ENCODE assay signal across 9 cellular contexts in the genomic region with DNA sequence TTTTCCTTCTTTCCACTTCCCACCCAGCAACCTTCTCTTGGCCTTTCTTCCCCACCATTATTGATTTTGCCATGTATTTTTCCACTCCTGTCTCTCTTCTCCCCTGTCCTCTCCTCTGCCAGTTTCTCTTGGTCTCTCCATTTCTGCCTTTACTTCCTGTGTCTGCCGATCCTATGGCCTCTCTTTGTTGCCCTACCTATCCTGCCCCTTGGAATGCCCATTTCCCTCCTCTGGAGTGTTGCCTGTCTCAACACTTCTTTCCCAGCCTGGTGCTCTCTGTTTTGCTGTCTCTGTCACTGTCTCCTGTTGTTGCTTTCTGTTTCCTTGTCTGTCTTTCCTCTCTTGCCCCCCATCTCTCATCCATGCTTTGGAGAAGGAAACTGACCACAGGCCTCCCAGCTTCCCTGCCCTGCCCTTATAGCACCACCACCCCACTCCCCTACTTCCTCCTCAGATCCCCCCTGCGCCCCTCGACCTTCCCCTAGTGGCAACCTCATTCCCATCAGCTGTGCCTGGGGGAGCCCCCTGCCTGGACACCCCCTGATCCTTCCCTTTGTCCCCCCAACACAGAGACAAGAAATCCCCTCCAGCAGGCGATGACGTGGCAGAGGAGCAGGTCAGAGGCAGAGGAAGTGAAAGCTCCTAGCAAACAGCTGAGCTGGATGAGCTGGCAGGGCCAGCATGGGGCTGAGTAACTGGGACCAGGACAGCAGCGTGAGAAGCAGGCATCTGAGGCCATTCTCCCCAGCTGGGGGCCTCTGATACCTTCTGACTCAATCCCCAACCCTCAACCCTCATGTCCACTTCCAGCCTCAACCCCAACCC. TPM values are rescaled to one million over a fixed set of nuclear protein-coding genes. Genes with fewer than 3 reads are reported as not detected.
DNase-seq lines count a peak whose midpoint lies in the region; TF ChIP-seq lines count a peak whose summit lies in the region.
"Had no signal": no experiment of that assay in that cellular context is flagged by ENCODE, and none has a peak within 500 bp of the region (broad histone marks: within the 10 kb centered on the region; RNA-seq: fewer than 3 reads in every experiment).

No MANE protein-coding gene starts in this region.

- no peak overlapping the region for H3K27ac Mint-ChIP-seq in activated CD4-positive, alpha-beta T cell treated with anti-CD3 and anti-CD28 coated beads, Interleukin-2, amount 10 ng/mL, durations not matched to agents 24 days and 14 days
- peak overlapping the region in 1 of 3 experiments; percentile 54; a peak in 1 of 7 replicates for H3K27ac Mint-ChIP-seq in H9
- H3K27ac Mint-ChIP-seq in neural crest cell (ENCODE audit: unreplicated experiment) = peak overlapping the region; percentile 85

- H3K23me2 ChIP-seq in H9 (ENCODE audit: insufficient read length, low read depth, low read length, poor library complexity, severe bottlenecking) = no peaks in the 10 kb centered on the region

- peaks cover 14% of the 10 kb centered on the region for H3K4me1 Mint-ChIP-seq in activated CD4-positive, alpha-beta T cell treated with anti-CD3 and anti-CD28 coated beads, Interleukin-2, amount 10 ng/mL, durations not matched to agents 24 days and 14 days
- peaks cover 25 to 49% of the 10 kb centered on the region in 2 experiments for H3K4me1 Mint-ChIP-seq in H9
- peaks cover 27% of the 10 kb centered on the region for H3K4me1 Mint-ChIP-seq in neural crest cell

- H4K8ac ChIP-seq in H9 (replicated peaks; ENCODE audit: insufficient read length, low read depth, low read length) = no peak overlapping the region

- no peak overlapping the region for H4K5ac ChIP-seq in H9 (ENCODE audit: insufficient read length, low read depth, low read length)

- no peak overlapping the region for H3K4me3 Mint-ChIP-seq in activated CD4-positive, alpha-beta T cell treated with anti-CD3 and anti-CD28 coated beads, Interleukin-2, amount 10 ng/mL, durations not matched to agents 24 days and 14 days
- no peak overlapping the region; a peak in 1 of 5 replicates for H3K4me3 Mint-ChIP-seq in H9
- H3K4me3 Mint-ChIP-seq in neural crest cell = no peak overlapping the region

- no peaks in the 10 kb centered on the region for H3K79me2 ChIP-seq in H9 (ENCODE audit: insufficient read depth, low read length)

- peaks cover 48% of the 10 kb centered on the region for H3K27me3 Mint-ChIP-seq in activated CD4-positive, alpha-beta T cell treated with anti-CD3 and anti-CD28 coated beads, Interleukin-2, amount 10 ng/mL, durations not matched to agents 24 days and 14 days
- peaks cover 45% of the 10 kb centered on the region for H3K27me3 Mint-ChIP-seq in H9 (ENCODE audit: low read depth)
- no peaks in the 10 kb centered on the region for H3K27me3 Mint-ChIP-seq in neural crest cell (ENCODE audit: low read depth)

- H2BK15ac ChIP-seq in H9 (ENCODE audit: low read depth, low read length) = no peak overlapping the region; the same call in 1 of the 2 replicates

- no peak overlapping the region for H3K9ac ChIP-seq in H9 (ENCODE audit: extremely low read depth, insufficient read length, low read length)

- no peak overlapping the region for H2BK5ac ChIP-seq in H9 (ENCODE audit: insufficient read length, low read length)

- no peak overlapping the region for H3T11ph ChIP-seq in H9 (ENCODE audit: low read length)

- H3K14ac ChIP-seq in H9 (ENCODE audit: insufficient read depth, low read length) = no peak overlapping the region

- no peaks in the 10 kb centered on the region; the same call in 1 of the 2 replicates for H3K27me3 ChIP-seq in H9 (ENCODE audit: insufficient read depth, low read length)

- TF ChIP-seq CTCF in H9 (conservative IDR thresholded peaks at IDR 0.05) (no peak), cardiac fibroblast (IDR thresholded peaks at IDR 0.05; ENCODE audit: low read depth, low read length) (no peak), neural crest cell (conservative IDR thresholded peaks at IDR 0.05) (no peak)

- H2AK5ac ChIP-seq in H9 (ENCODE audit: insufficient read length, low read length) = no peak overlapping the region

- DNase-seq in activated CD4-positive, alpha-beta T cell treated with anti-CD3 and anti-CD28 coated beads, Interleukin-2, amount 10 ng/mL, durations not matched to agents 24 days and 14 days = peak; percentile 73
- DNase-seq in activated CD4-positive, alpha-beta T cell treated with anti-CD3 and anti-CD28 coated beads, Interleukin-2, amount 50 U/mL, for 1 hour = no peak
- DNase-seq in H9 (no peak), NAMALWA (ENCODE audit: low spot score) (peak; percentile 44), cardiac fibroblast (ENCODE audit: low read depth in 2 of 2) (peak; percentile 65 to 92), neural crest cell (ENCODE audit: low read depth, low spot score) (no peak), NCI-H526 (lab: John Stamatoyannopoulos, UW) (no peak)
- no peak for DNase-seq in NK-92 treated with Interleukin-12 subunit alpha and Interleukin-12 subunit beta, amount 100 ng/mL, for 24 hours (lab: John Stamatoyannopoulos, UW)
- DNase-seq: DND-41 had no signal

- H4K20me1 ChIP-seq in H9 (ENCODE audit: control insufficient read depth, insufficient read depth, insufficient read length) = no peaks in the 10 kb centered on the region

- no peaks in the 10 kb centered on the region for H3K9me3 Mint-ChIP-seq in activated CD4-positive, alpha-beta T cell treated with anti-CD3 and anti-CD28 coated beads, Interleukin-2, amount 10 ng/mL, durations not matched to agents 24 days and 14 days
- H3K9me3 Mint-ChIP-seq in H9 (no peaks in the 10 kb centered on the region; a peak in 1 of 5 replicates), neural crest cell (no peaks in the 10 kb centered on the region)

- no peak overlapping the region for H3K56ac ChIP-seq in H9 (ENCODE audit: insufficient read length, low read depth, low read length)

- H3K23ac ChIP-seq in H9 (ENCODE audit: insufficient read length, low read depth, low read length) = no peak overlapping the region

- peak overlapping the region; percentile 52 for H3K18ac ChIP-seq in H9 (ENCODE audit: insufficient read length, low read depth, low read length)

- H3K27ac ChIP-seq in H9 (ENCODE audit: insufficient read length, low read depth, low read length) = no peak overlapping the region

- intact Hi-C loops in activated CD4-positive, alpha-beta T cell treated with anti-CD3 and anti-CD28 coated beads, Interleukin-2, amount 10 ng/mL, durations not matched to agents 24 days and 14 days (cut with micrococcal nuclease) = no loop called here

- no peaks in the 10 kb centered on the region for H3K36me3 Mint-ChIP-seq in activated CD4-positive, alpha-beta T cell treated with anti-CD3 and anti-CD28 coated beads, Interleukin-2, amount 10 ng/mL, durations not matched to agents 24 days and 14 days (ENCODE audit: low read depth)
- H3K36me3 Mint-ChIP-seq in H9 (ENCODE audit: insufficient read depth in 1 of 3, low read depth in 3 of 3) (no peaks in the 10 kb centered on the region), neural crest cell (ENCODE audit: low read depth) (no peaks in the 10 kb centered on the region)

- no peak overlapping the region for H2AFZ ChIP-seq in H9 (ENCODE audit: low read length)

- H2BK12ac ChIP-seq in H9 (ENCODE audit: insufficient read length, low read depth, low read length) = no peak overlapping the region

- no peak overlapping the region for H3K4ac ChIP-seq in H9 (ENCODE audit: low read depth, low read length)

- no peak overlapping the region for H4K91ac ChIP-seq in H9 (ENCODE audit: insufficient read length, low read depth, low read length)

- no peak overlapping the region for H2BK20ac ChIP-seq in H9 (ENCODE audit: low read depth, low read length, poor library complexity, severe bottlenecking)

- no peaks in the 10 kb centered on the region for H3K9me3 ChIP-seq in H9 (ENCODE audit: control insufficient read depth, low read depth, low read length)

- no peak overlapping the region for H3K4me2 ChIP-seq in H9 (ENCODE audit: insufficient read depth, insufficient read length, low read length)

- no peaks in the 10 kb centered on the region; the same call in 1 of the 2 replicates for H3K4me1 ChIP-seq in H9 (ENCODE audit: insufficient read depth, low read length)

- no peak overlapping the region for H2BK120ac ChIP-seq in H9 (ENCODE audit: low read depth, low read length, poor library complexity, severe bottlenecking)

- no CpG with 5 or more reads among the region's 6 CpGs for WGBS in H9 (ENCODE audit: extremely low coverage, insufficient read length, low lambda C conversion rate)

- H3K79me1 ChIP-seq in H9 (ENCODE audit: insufficient read depth, low read depth, low read length, poor library complexity, severe bottlenecking) = no peaks in the 10 kb centered on the region

- H3K4me3 ChIP-seq in cardiac fibroblast (replicated peaks in 1 of 2; ENCODE audit: low read depth in 2 of 2, low read length in 2 of 2) = no peak overlapping the region

RNA-seq across cellular contexts. Expression of gene ETV3L, which starts 6.6 kb away (rescaled TPM):
- total RNA-seq in activated CD4-positive, alpha-beta T cell treated with anti-CD3 and anti-CD28 coated beads, Interleukin-2, amount 10 ng/mL, durations not matched to agents 24 days and 14 days = not detected in 2 replicates
- total RNA-seq in H9 (2021) (0.75 and 0.96 TPM in 2 replicates), neural crest cell (0.19 and 0.23 TPM in 2 replicates)

RNA-seq across cellular contexts. Expression of gene ETV3, which starts 32.0 kb away (rescaled TPM):
- total RNA-seq in activated CD4-positive, alpha-beta T cell treated with anti-CD3 and anti-CD28 coated beads, Interleukin-2, amount 10 ng/mL, durations not matched to agents 24 days and 14 days = 40.4 and 41.3 TPM in 2 replicates
- total RNA-seq in H9 (2021) = 36.3 and 36.4 TPM in 2 replicates
- total RNA-seq in neural crest cell = 29.0 and 29.7 TPM in 2 replicates

Comparison
In these comparisons a context has a peak if more than half of its experiments do, and no peak if none do; other contexts are left out.
1. DNase-seq: peak in activated CD4-positive, alpha-beta T cell treated with anti-CD3 and anti-CD28 coated beads, Interleukin-2, amount 10 ng/mL, durations not matched to agents 24 days and 14 days (single experiment), NAMALWA (single experiment) and cardiac fibroblast (2 of 2); none in activated CD4-positive, alpha-beta T cell treated with anti-CD3 and anti-CD28 coated beads, Interleukin-2, amount 50 U/mL, for 1 hour (single experiment), H9 (single experiment), neural crest cell (single experiment), NCI-H526 (0 of 2) and NK-92 treated with Interleukin-12 subunit alpha and Interleukin-12 subunit beta, amount 100 ng/mL, for 24 hours (single experiment).